ENCODE assay signal across 21 cellular contexts in genomic region chr6:161318456-161318855, GRCh38. TPM values are rescaled to one million over a fixed set of nuclear protein-coding genes. Genes with fewer than 3 reads are reported as not detected.
DNase-seq lines count a peak whose midpoint lies in the region; ATAC-seq and TF ChIP-seq lines count a peak whose summit lies in the region.
"Had no signal": no experiment of that assay in that cellular context is flagged by ENCODE, and none has a peak within 500 bp of the region (broad histone marks: within the 10 kb centered on the region; RNA-seq: fewer than 3 reads in every experiment).

No MANE protein-coding gene starts in this region.

- no peaks in the 10 kb centered on the region for H3K4me1 ChIP-seq in suprapubic skin
- H3K4me1 ChIP-seq: ascending aorta, prostate gland had no signal

- TF ChIP-seq POLR2A in suprapubic skin (IDR thresholded peaks at IDR 0.05), result no peak

- TF ChIP-seq EP300 in suprapubic skin (IDR thresholded peaks at IDR 0.05), result no peak

- TF ChIP-seq CTCF in suprapubic skin (IDR thresholded peaks at IDR 0.05), result no peak

- no peaks in the 10 kb centered on the region for H3K36me3 ChIP-seq in suprapubic skin
- H3K36me3 ChIP-seq: ascending aorta, prostate gland had no signal

- no peaks in the 10 kb centered on the region for H3K9me3 ChIP-seq in suprapubic skin
- H3K9me3 ChIP-seq: ascending aorta, prostate gland had no signal

- H3K27ac ChIP-seq in suprapubic skin, result no peak overlapping the region
- H3K27ac ChIP-seq: ascending aorta, prostate gland had no signal

- 69% methylated on average over 6 of the region's 6 CpGs for WGBS in suprapubic skin

- ATAC-seq in GM18517 (IDR thresholded peaks at IDR 0.05; ENCODE audit: unreplicated experiment), result no peak
- ATAC-seq: stimulated activated memory B cell treated with anti-CD40 and anti-IgM and Interleukin-4, amounts not matched to agents 10 μg/mL and 1 μg/mL and 100 μg/mL, for 72 hours had no signal

- H3K4me3 ChIP-seq in suprapubic skin, result no peak overlapping the region
- H3K4me3 ChIP-seq: ascending aorta, prostate gland had no signal

- no peaks in the 10 kb centered on the region for H3K27me3 ChIP-seq in suprapubic skin
- H3K27me3 ChIP-seq: ascending aorta had no signal

- peak in 10 of 14 donors; percentile 22 to 70 (median 52) for DNase-seq in C1 segment of cervical spinal cord (lab: John Stamatoyannopoulos, UW)
- DNase-seq in NCI-H526 (lab: John Stamatoyannopoulos, UW), result peak; percentile 56 to 72
- peak; percentile 22 for DNase-seq in epidermal melanocyte (ENCODE audit: insufficient read length, low spot score)
- peak in 51 of 56 donors; percentile 3 to 85 (median 57) for DNase-seq in nucleus accumbens (lab: John Stamatoyannopoulos, UW)
- DNase-seq in NCI-H2171 (lab: John Stamatoyannopoulos, UW), result no peak
- DNase-seq in activated CD8-positive, alpha-beta memory T cell treated with anti-CD3 and anti-CD28 coated beads, Interleukin-2, amount 50 U/mL, for 48 hours, result no peak
- DNase-seq in suprapubic skin (ENCODE audit: low spot score in 2 of 2), result no peak
- DNase-seq: activated gamma-delta T cell treated with Interleukin-2 at 50 U/mL for 16 hours; CD4-positive, alpha-beta memory T cell; DND-41; foreskin fibroblast; H7; KBM-7; NCI-H1105; NCI-H446 treated with DMSO at 0.1 percent for 48 hours; SIG-M5; T-helper 2 cell had no signal

RNA-seq across cellular contexts. Expression of gene AGPAT4, which starts 44.6 kb away (rescaled TPM):
- 1 to 10 TPM; 1.1 to 4.1 (median 2.9) TPM for total RNA-seq in suprapubic skin

Comparison
In these comparisons a context has a peak if more than half of its experiments do, and no peak if none do; other contexts are left out.
1. DNase-seq: peak in C1 segment of cervical spinal cord (10 of 14), NCI-H526 (2 of 2), epidermal melanocyte (single experiment) and nucleus accumbens (51 of 56); none in NCI-H2171 (single experiment), activated CD8-positive, alpha-beta memory T cell treated with anti-CD3 and anti-CD28 coated beads, Interleukin-2, amount 50 U/mL, for 48 hours (single experiment) and suprapubic skin (0 of 2).